Comparison of ENCODE assay signal across 22 cellular contexts in genomic region chr14:39302124-39302810, GRCh38.
DNase-seq lines count a peak whose midpoint lies in the region; ATAC-seq and TF ChIP-seq lines count a peak whose summit lies in the region.
"Had no signal": no experiment of that assay in that cellular context is flagged by ENCODE, and none has a peak within 500 bp of the region (broad histone marks: within the 10 kb centered on the region; RNA-seq: fewer than 3 reads in every experiment).

No MANE protein-coding gene starts in this region.

- no peak for TF ChIP-seq CTCF in chondrocyte (IDR thresholded peaks at IDR 0.05)
- no peak for TF ChIP-seq CTCF in natural killer cell (IDR thresholded peaks at IDR 0.05)
- TF ChIP-seq CTCF in Calu3 (IDR thresholded peaks at IDR 0.05; ENCODE audit: unreplicated experiment) = no peak

- H3K4me3 Mint-ChIP-seq in chondrocyte (ENCODE audit: unreplicated experiment) = no peak overlapping the region
- no peak overlapping the region for H3K4me3 Mint-ChIP-seq in natural killer cell
- no peak overlapping the region for H3K4me3 Mint-ChIP-seq in Calu3 (ENCODE audit: low read depth, unreplicated experiment)
- H3K4me3 Mint-ChIP-seq in activated CD8-positive, alpha-beta T cell treated with anti-CD3 and anti-CD28 coated beads, Interleukin-2, amount 10 ng/mL, durations not matched to agents 7 days and 5 days = no peak overlapping the region
- H3K4me3 Mint-ChIP-seq: activated CD4-positive, alpha-beta T cell treated with anti-CD3 and anti-CD28 coated beads, Interleukin-2, amount 10 ng/mL, durations not matched to agents 24 days and 14 days; brain; CD8-positive, alpha-beta memory T cell had no signal

- CTCF ChIA-PET in Calu3 (lab: Charles Lee) = interaction anchor here (0.6 kb wide), 1 partner anchor 187 kb away, joined by 7 read pairs; no protein-coding TSS in a partner anchor
- CTCF ChIA-PET in activated CD8-positive, alpha-beta T cell treated with anti-CD3 and anti-CD28 coated beads, Interleukin-2, amount 10 ng/mL, durations not matched to agents 7 days and 5 days (lab: Charles Lee) = no interaction called here

- H3K27me3 Mint-ChIP-seq in chondrocyte (ENCODE audit: low read depth) (no peaks in the 10 kb centered on the region), natural killer cell (ENCODE audit: low read depth in 2 of 2) (no peaks in the 10 kb centered on the region), Calu3 (ENCODE audit: unreplicated experiment) (no peaks in the 10 kb centered on the region)
- H3K27me3 Mint-ChIP-seq in activated CD8-positive, alpha-beta T cell treated with anti-CD3 and anti-CD28 coated beads, Interleukin-2, amount 10 ng/mL, durations not matched to agents 7 days and 5 days (ENCODE audit: low read depth) = no peaks in the 10 kb centered on the region
- H3K27me3 Mint-ChIP-seq: activated CD4-positive, alpha-beta T cell treated with anti-CD3 and anti-CD28 coated beads, Interleukin-2, amount 10 ng/mL, durations not matched to agents 24 days and 14 days; brain; CD8-positive, alpha-beta memory T cell had no signal

- POLR2A ChIA-PET in activated CD8-positive, alpha-beta T cell treated with anti-CD3 and anti-CD28 coated beads, Interleukin-2, amount 10 ng/mL, durations not matched to agents 7 days and 5 days (lab: Charles Lee) = interaction anchor here (1.2 kb wide), 1 partner anchor 129 kb away, joined by 3 read pairs; no protein-coding TSS in a partner anchor

- DNase-seq in DMS53 (lab: John Stamatoyannopoulos, UW) (peak; percentile 2), DMS53 treated with DMSO at 0.1 percent for 48 hours (lab: John Stamatoyannopoulos, UW; ENCODE audit: unreplicated experiment) (no peak), M059J (ENCODE audit: low read depth) (peak; percentile 2), chondrocyte (ENCODE audit: low spot score) (no peak), natural killer cell (no peak), Calu3 (no peak)
- DNase-seq in stimulated activated CD4-positive, alpha-beta T cell treated with anti-CD3 and anti-CD28 coated beads, Interleukin-4, amount 100 ng/mL, for 24 hours = no peak
- DNase-seq in activated CD8-positive, alpha-beta T cell treated with anti-CD3 and anti-CD28 coated beads, Interleukin-2, amount 10 ng/mL, durations not matched to agents 7 days and 5 days = no peak
- DNase-seq: 8988T; activated CD4-positive, alpha-beta T cell treated with anti-CD3 and anti-CD28 coated beads, Interleukin-2, amount 10 ng/mL, durations not matched to agents 24 days and 14 days; activated effector memory CD4-positive, alpha-beta T cell treated with anti-CD3 and anti-CD28 coated beads, Interleukin-2, amount 50 U/mL, for 16 hours; CD8-positive, alpha-beta memory T cell; head of caudate nucleus; KBM-7; lower lobe of right lung; NCI-H1436 treated with DMSO at 0.1 percent for 48 hours; NCI-H2171; NCI-H526 treated with DMSO at 0.1 percent for 48 hours; stimulated activated CD4-positive, alpha-beta T cell treated with anti-CD3 and anti-CD28 coated beads, Interleukin-2, amount 100 ng/mL, for 48 hours; stimulated activated naive CD4-positive, alpha-beta T cell; SW 1271 had no signal

- no peak for ATAC-seq in natural killer cell
- no peak for ATAC-seq in activated CD8-positive, alpha-beta T cell treated with anti-CD3 and anti-CD28 coated beads, Interleukin-2, amount 10 ng/mL, durations not matched to agents 7 days and 5 days
- ATAC-seq: lower lobe of right lung had no signal

- H3K9me3 Mint-ChIP-seq in chondrocyte (ENCODE audit: low read depth) = no peaks in the 10 kb centered on the region
- H3K9me3 Mint-ChIP-seq in natural killer cell = no peaks in the 10 kb centered on the region
- no peaks in the 10 kb centered on the region for H3K9me3 Mint-ChIP-seq in Calu3 (ENCODE audit: low read depth, unreplicated experiment)
- no peaks in the 10 kb centered on the region for H3K9me3 Mint-ChIP-seq in activated CD8-positive, alpha-beta T cell treated with anti-CD3 and anti-CD28 coated beads, Interleukin-2, amount 10 ng/mL, durations not matched to agents 7 days and 5 days (ENCODE audit: insufficient read depth)
- H3K9me3 Mint-ChIP-seq: activated CD4-positive, alpha-beta T cell treated with anti-CD3 and anti-CD28 coated beads, Interleukin-2, amount 10 ng/mL, durations not matched to agents 24 days and 14 days; brain; CD8-positive, alpha-beta memory T cell had no signal

- H3K36me3 Mint-ChIP-seq in chondrocyte (ENCODE audit: low read depth) (peaks cover 27% of the 10 kb centered on the region), natural killer cell (peaks cover 15% of the 10 kb centered on the region), Calu3 (ENCODE audit: insufficient read depth, unreplicated experiment) (peaks cover 30% of the 10 kb centered on the region)
- peaks cover 48% of the 10 kb centered on the region for H3K36me3 Mint-ChIP-seq in activated CD8-positive, alpha-beta T cell treated with anti-CD3 and anti-CD28 coated beads, Interleukin-2, amount 10 ng/mL, durations not matched to agents 7 days and 5 days (ENCODE audit: low read depth)

- H3K4me1 Mint-ChIP-seq in chondrocyte (ENCODE audit: low read depth) = peaks cover 19% of the 10 kb centered on the region
- H3K4me1 Mint-ChIP-seq in natural killer cell = peaks cover 0 to 18% of the 10 kb centered on the region in 2 donors
- no peaks in the 10 kb centered on the region for H3K4me1 Mint-ChIP-seq in Calu3 (ENCODE audit: low read depth, unreplicated experiment)
- no peaks in the 10 kb centered on the region for H3K4me1 Mint-ChIP-seq in activated CD8-positive, alpha-beta T cell treated with anti-CD3 and anti-CD28 coated beads, Interleukin-2, amount 10 ng/mL, durations not matched to agents 7 days and 5 days (ENCODE audit: low read depth)
- H3K4me1 Mint-ChIP-seq: brain had no signal

- H3K27ac Mint-ChIP-seq in chondrocyte (ENCODE audit: unreplicated experiment) = peak overlapping the region; percentile 78
- peak overlapping the region; percentile 16 to 56 for H3K27ac Mint-ChIP-seq in natural killer cell
- H3K27ac Mint-ChIP-seq in Calu3 (ENCODE audit: unreplicated experiment) = no peak overlapping the region
- H3K27ac Mint-ChIP-seq in activated CD8-positive, alpha-beta T cell treated with anti-CD3 and anti-CD28 coated beads, Interleukin-2, amount 10 ng/mL, durations not matched to agents 7 days and 5 days = no peak overlapping the region
- H3K27ac Mint-ChIP-seq: activated CD4-positive, alpha-beta T cell treated with anti-CD3 and anti-CD28 coated beads, Interleukin-2, amount 10 ng/mL, durations not matched to agents 24 days and 14 days had no signal

- BruUV-seq in Calu3 (replicated peaks; lab: Mats Ljungman, UMichigan) = no TSS peak

- intact Hi-C loops in natural killer cell (cut with micrococcal nuclease) = no loop called here
- intact Hi-C loops in Calu3 (cut with micrococcal nuclease; ENCODE audit: unreplicated experiment) = no loop called here

Comparison
In these comparisons a context has a peak if more than half of its experiments do, and no peak if none do; other contexts are left out.
1. DNase-seq: peak in DMS53 (single experiment) and M059J (single experiment); none in DMS53 treated with DMSO at 0.1 percent for 48 hours (single experiment), chondrocyte (single experiment), natural killer cell (single experiment), Calu3 (single experiment), stimulated activated CD4-positive, alpha-beta T cell treated with anti-CD3 and anti-CD28 coated beads, Interleukin-4, amount 100 ng/mL, for 24 hours (single experiment) and activated CD8-positive, alpha-beta T cell treated with anti-CD3 and anti-CD28 coated beads, Interleukin-2, amount 10 ng/mL, durations not matched to agents 7 days and 5 days (single experiment).
2. H3K27ac Mint-ChIP-seq: peak in chondrocyte (single experiment) and natural killer cell (2 of 2); none in Calu3 (single experiment) and activated CD8-positive, alpha-beta T cell treated with anti-CD3 and anti-CD28 coated beads, Interleukin-2, amount 10 ng/mL, durations not matched to agents 7 days and 5 days (single experiment).